Comparison of ENCODE assay signal across 8 cellular contexts in genomic region chr14:58299665-58300202, GRCh38. TPM values are rescaled to one million over a fixed set of nuclear protein-coding genes. Genes with fewer than 3 reads are reported as not detected.
A peak's percentile ranks its signal among the peaks of the same experiment; 100 is the strongest.
DNase-seq lines count a peak whose midpoint lies in the region; ATAC-seq lines count a peak whose summit lies in the region.

No MANE protein-coding gene starts in this region.

- peak overlapping the region; percentile 98 for H3K4me2 ChIP-seq in skeletal muscle satellite cell (ENCODE audit: low read length)

- CTCF ChIA-PET in CD8-positive, alpha-beta memory T cell (lab: Charles Lee), result interaction anchor here (2.5 to 3.5 kb wide), 2 partner anchors 25 to 53 kb away, joined by 6 to 9 read pairs; no protein-coding TSS in a partner anchor

- peak overlapping the region; percentile 62 for H3K27ac ChIP-seq in CD8-positive, alpha-beta memory T cell (ENCODE audit: low read depth, low read length)

- POLR2A ChIA-PET in CD8-positive, alpha-beta memory T cell (lab: Charles Lee), result interaction anchor here (0.6 to 2.9 kb wide), 4 partner anchors 54 to 128 kb away, joined by 4 to 37 read pairs (median 14); partner anchors contain the start of genes ACTR10, KIAA0586, PSMA3 and TIMM9

- no peak for DNase-seq in CD8-positive, alpha-beta memory T cell
- DNase-seq in HuH-7 (ENCODE audit: low spot score) (peak; percentile 5), MV-4-11 (lab: John Stamatoyannopoulos, UW) (no peak)

- peak overlapping the region; percentile 72 for H3K4me3 ChIP-seq in CD8-positive, alpha-beta memory T cell (ENCODE audit: low read length)
- H3K4me3 ChIP-seq in iPS-11a (ENCODE audit: low read depth, low read length), result peak overlapping the region; percentile 94
- H3K4me3 ChIP-seq in skeletal muscle satellite cell (ENCODE audit: low read length), result peak overlapping the region; percentile 92

- no peaks in the 10 kb centered on the region for H3K9me3 Mint-ChIP-seq in CD8-positive, alpha-beta memory T cell
- no peaks in the 10 kb centered on the region for H3K9me3 Mint-ChIP-seq in activated naive CD8-positive, alpha-beta T cell (ENCODE audit: low read depth)

- ATAC-seq in HG03175 (IDR thresholded peaks at IDR 0.05; ENCODE audit: unreplicated experiment) (no peak), GM21528 (IDR thresholded peaks at IDR 0.05; ENCODE audit: low FRiP score, unreplicated experiment) (no peak)

- peaks cover 0 to 48% (median 5%) of the 10 kb centered on the region in 3 donors for H3K36me3 Mint-ChIP-seq in CD8-positive, alpha-beta memory T cell
- peaks cover 5% of the 10 kb centered on the region for H3K36me3 Mint-ChIP-seq in activated naive CD8-positive, alpha-beta T cell

- peaks cover 35% of the 10 kb centered on the region for H3K4me1 ChIP-seq in CD8-positive, alpha-beta memory T cell (ENCODE audit: insufficient read depth, low read length)
- H3K4me1 ChIP-seq in skeletal muscle satellite cell (ENCODE audit: control insufficient read depth, insufficient read depth, low read length), result peaks cover 12% of the 10 kb centered on the region

- H3K27ac Mint-ChIP-seq in CD8-positive, alpha-beta memory T cell, result peak overlapping the region; percentile 85 to 97 (median 95)
- H3K27ac Mint-ChIP-seq in activated naive CD8-positive, alpha-beta T cell, result peak overlapping the region; percentile 97

- H3K36me3 ChIP-seq in CD8-positive, alpha-beta memory T cell (ENCODE audit: insufficient read depth, low read length), result peaks cover 7% of the 10 kb centered on the region
- H3K36me3 ChIP-seq in skeletal muscle satellite cell (ENCODE audit: insufficient read depth, low read length), result peaks cover 13% of the 10 kb centered on the region

- no peaks in the 10 kb centered on the region for H3K9me3 ChIP-seq in CD8-positive, alpha-beta memory T cell (ENCODE audit: low read length)
- no peaks in the 10 kb centered on the region for H3K9me3 ChIP-seq in skeletal muscle satellite cell (replicated peaks; ENCODE audit: low read length)

- no peaks in the 10 kb centered on the region for H3K27me3 ChIP-seq in CD8-positive, alpha-beta memory T cell (ENCODE audit: insufficient read depth, low read length, poor library complexity, severe bottlenecking)
- H3K27me3 ChIP-seq in skeletal muscle satellite cell (ENCODE audit: control insufficient read depth, insufficient read depth, low read length), result no peaks in the 10 kb centered on the region

- H3K27me3 Mint-ChIP-seq in CD8-positive, alpha-beta memory T cell, result peaks cover 0 to 1% of the 10 kb centered on the region in 2 donors
- no peaks in the 10 kb centered on the region for H3K27me3 Mint-ChIP-seq in activated naive CD8-positive, alpha-beta T cell

- peak overlapping the region; percentile 93 to 99 (median 98) for H3K4me3 Mint-ChIP-seq in CD8-positive, alpha-beta memory T cell
- H3K4me3 Mint-ChIP-seq in activated naive CD8-positive, alpha-beta T cell, result peak overlapping the region; percentile 99

- peak overlapping the region; percentile 85 for H3K9ac ChIP-seq in skeletal muscle satellite cell (ENCODE audit: low read depth, low read length)

- peaks cover 45 to 65% (median 56%) of the 10 kb centered on the region in 3 donors for H3K4me1 Mint-ChIP-seq in CD8-positive, alpha-beta memory T cell
- peaks cover 48% of the 10 kb centered on the region for H3K4me1 Mint-ChIP-seq in activated naive CD8-positive, alpha-beta T cell (ENCODE audit: low read depth)

RNA-seq across cellular contexts. Expression of gene ARID4A, which starts 1.4 kb away (rescaled TPM):
- 10 to 100 TPM; 19.6 to 20.4 TPM for total RNA-seq in CD8-positive, alpha-beta memory T cell
- 38.3 TPM for polyA plus RNA-seq in CD8-positive, alpha-beta memory T cell
- 4.8 and 5.0 TPM in 2 replicates for total RNA-seq in skeletal muscle satellite cell (2012; rRNA removed)

RNA-seq across cellular contexts. Expression of gene PSMA3, which starts 55.1 kb away (rescaled TPM):
- total RNA-seq in CD8-positive, alpha-beta memory T cell, result 100 to 1,000 TPM; 334 to 343 TPM
- 150 TPM for polyA plus RNA-seq in CD8-positive, alpha-beta memory T cell
- total RNA-seq in skeletal muscle satellite cell (2012; rRNA removed), result 130 and 155 TPM in 2 replicates
